Comparison of ENCODE assay signal across 28 cellular contexts in the genomic region with DNA sequence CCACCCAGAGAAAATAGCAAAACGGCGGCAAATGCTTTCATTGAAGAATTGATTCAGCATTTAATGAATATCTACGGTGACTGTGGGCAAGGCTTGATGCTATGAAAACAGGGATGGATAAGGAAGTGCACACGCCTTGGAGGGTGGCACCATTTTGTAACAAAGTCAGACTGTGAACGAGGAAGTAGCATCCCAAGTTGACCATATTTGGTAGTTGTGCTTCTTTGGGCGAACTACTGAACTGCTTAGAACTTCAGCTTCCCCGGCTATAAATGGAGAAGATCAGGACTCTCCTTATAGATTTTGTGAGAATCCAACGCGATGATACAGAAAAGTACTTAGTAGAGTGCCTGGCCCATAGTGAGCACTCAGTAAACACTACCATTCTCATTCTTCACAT.
"Had no signal": no experiment of that assay in that cellular context is flagged by ENCODE, and none has a peak within 500 bp of the region (broad histone marks: within the 10 kb centered on the region; RNA-seq: fewer than 3 reads in every experiment).

No MANE protein-coding gene starts in this region.

- DNase-seq: dermis blood vessel endothelial cell; effector memory CD4-positive, alpha-beta T cell; esophagus squamous epithelium; foreskin melanocyte; glutamatergic neuron; heart right ventricle; hippocampal formation; islet precursor cell; kidney glomerular epithelial cell; left colon; left ventricle myocardium superior; lower lobe of right lung; natural killer cell; occipital lobe; ovary; posterior cingulate gyrus; psoas muscle; right cardiac atrium; spleen; stimulated activated CD4-positive, alpha-beta T cell treated with anti-CD3 and anti-CD28 coated beads, Interleukin-4, amount 100 ng/mL, for 4 hours; stimulated activated naive CD8-positive, alpha-beta T cell treated with anti-CD3 and anti-CD28 coated beads, Interleukin-15, Interleukin-2, amounts not matched to agents 100 U/mL and 50 U/mL, for 24 hours; substantia nigra; testis; tibial artery had no signal

- H3K9me3 ChIP-seq: esophagus squamous epithelium, heart right ventricle, lower lobe of right lung, ovary, psoas muscle, spleen, testis, tibial artery had no signal

- H3K27ac ChIP-seq: coronary artery, heart right ventricle, lower lobe of right lung, ovary, psoas muscle, skin epidermis, testis, tibial artery had no signal

- H3K4me3 Mint-ChIP-seq: natural killer cell; stimulated activated memory B cell treated with anti-CD40 and anti-IgM and Interleukin-4, amounts not matched to agents 10 μg/mL and 1 μg/mL and 100 μg/mL, for 72 hours; type B pancreatic cell had no signal

- H3K36me3 ChIP-seq: esophagus squamous epithelium, heart right ventricle, lower lobe of right lung, ovary, spleen, tibial artery had no signal

- H3K4me1 Mint-ChIP-seq: natural killer cell; stimulated activated memory B cell treated with anti-CD40 and anti-IgM and Interleukin-4, amounts not matched to agents 10 μg/mL and 1 μg/mL and 100 μg/mL, for 72 hours had no signal

- H3K4me1 ChIP-seq: heart right ventricle, lower lobe of right lung, psoas muscle, testis, tibial artery had no signal

- H3K27me3 ChIP-seq: ovary, spleen, testis, tibial artery had no signal

- ATAC-seq: heart right ventricle; left colon; left ventricle myocardium superior; natural killer cell; psoas muscle; right cardiac atrium; stimulated activated memory B cell treated with anti-CD40 and anti-IgM and Interleukin-4, amounts not matched to agents 10 μg/mL and 1 μg/mL and 100 μg/mL, for 72 hours; stimulated activated naive CD8-positive, alpha-beta T cell treated with anti-CD3 and anti-CD28 coated beads, Interleukin-15, Interleukin-2, amounts not matched to agents 100 U/mL and 50 U/mL, for 24 hours had no signal

- H3K36me3 Mint-ChIP-seq: natural killer cell; stimulated activated memory B cell treated with anti-CD40 and anti-IgM and Interleukin-4, amounts not matched to agents 10 μg/mL and 1 μg/mL and 100 μg/mL, for 72 hours; type B pancreatic cell had no signal

- H3K27ac Mint-ChIP-seq: natural killer cell; stimulated activated memory B cell treated with anti-CD40 and anti-IgM and Interleukin-4, amounts not matched to agents 10 μg/mL and 1 μg/mL and 100 μg/mL, for 72 hours; type B pancreatic cell had no signal

- H3K4me3 ChIP-seq: coronary artery, esophagus squamous epithelium, heart right ventricle, lower lobe of right lung, ovary, psoas muscle, skin epidermis, spleen, testis, tibial artery had no signal

- H3K9me3 Mint-ChIP-seq: natural killer cell; stimulated activated memory B cell treated with anti-CD40 and anti-IgM and Interleukin-4, amounts not matched to agents 10 μg/mL and 1 μg/mL and 100 μg/mL, for 72 hours; type B pancreatic cell had no signal
